8 cellular contexts compared by ENCODE assay signal in the genomic region with DNA sequence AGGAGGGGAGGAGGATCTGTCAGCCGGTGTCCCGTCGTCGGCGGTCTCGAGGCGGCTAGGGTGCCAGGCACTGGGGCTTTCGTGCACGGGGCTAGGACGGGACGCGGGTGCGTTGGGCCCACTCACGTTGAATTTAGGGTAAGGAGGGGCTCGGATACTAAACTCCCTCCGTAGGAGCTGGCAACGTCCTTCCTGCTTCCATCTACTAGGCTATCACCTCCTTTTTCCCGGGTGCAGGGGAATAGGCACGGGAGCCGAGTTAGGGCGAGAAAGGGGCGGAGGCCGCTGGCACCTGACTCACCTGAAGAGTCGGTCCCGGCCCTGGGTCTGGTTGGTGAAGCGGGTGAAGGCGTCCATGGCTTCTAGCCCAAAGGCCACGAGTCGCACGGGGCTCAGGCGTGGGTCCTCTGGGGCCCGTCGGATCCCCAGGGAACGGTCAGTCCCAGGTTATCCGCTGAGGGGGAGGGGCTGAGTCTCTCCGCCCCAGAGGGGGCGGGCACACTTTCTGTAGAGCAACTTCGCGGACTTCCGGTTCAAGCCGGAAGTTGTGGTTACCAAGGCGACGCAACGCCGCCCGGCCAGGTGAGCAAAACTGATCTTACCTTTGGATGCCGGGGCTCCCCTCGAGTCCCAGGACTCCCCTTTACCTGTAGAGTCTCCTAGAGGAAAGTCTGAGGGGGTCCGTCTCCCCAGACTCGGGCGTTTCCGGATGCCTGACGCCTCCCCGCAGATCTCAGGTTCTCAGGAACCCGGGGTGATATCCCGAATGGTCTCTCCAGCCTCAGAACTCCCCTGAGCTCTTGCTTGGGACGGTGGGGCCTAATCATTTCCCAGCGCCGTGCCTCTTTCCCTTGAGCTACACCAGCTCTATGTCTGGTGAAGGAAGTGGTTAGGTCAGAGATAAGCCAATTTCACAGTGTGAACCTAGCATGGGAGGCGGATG. TPM values are rescaled to one million over a fixed set of nuclear protein-coding genes. Genes with fewer than 3 reads are reported as not detected.
DNase-seq lines count a peak whose midpoint lies in the region; ATAC-seq and TF ChIP-seq lines count a peak whose summit lies in the region.

A gene with protein sequence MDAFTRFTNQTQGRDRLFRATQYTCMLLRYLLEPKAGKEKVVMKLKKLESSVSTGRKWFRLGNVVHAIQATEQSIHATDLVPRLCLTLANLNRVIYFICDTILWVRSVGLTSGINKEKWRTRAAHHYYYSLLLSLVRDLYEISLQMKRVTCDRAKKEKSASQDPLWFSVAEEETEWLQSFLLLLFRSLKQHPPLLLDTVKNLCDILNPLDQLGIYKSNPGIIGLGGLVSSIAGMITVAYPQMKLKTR (minus strand): TSS at position 479 of the 943 bp plus-strand sequence. CDS start 122 bp downstream, at position 357.
A gene (plus strand): TSS at position 536 of the 943 bp plus-strand sequence. CDS start 10,936 bp downstream, outside the sequence.

- H3K36me3 Mint-ChIP-seq in osteocyte (ENCODE audit: unreplicated experiment), result peaks cover 7% of the 10 kb centered on the region

- peak within 1 kb of the TSS; percentile 65 for H3K9ac ChIP-seq in SK-N-SH

- no peaks in the 10 kb centered on the region for H3K9me2 ChIP-seq in SK-N-SH

- peaks cover 8% of the 10 kb centered on the region; the same call in 1 of the 2 replicates for H3K79me2 ChIP-seq in SK-N-SH (ENCODE audit: insufficient read depth)

- H4K20me1 ChIP-seq in SK-N-SH (ENCODE audit: insufficient read depth), result no peaks in the 10 kb centered on the region

- WGBS in SK-N-SH (ENCODE audit: low lambda C conversion rate), result 4% methylated on average over 31 of the region's 60 CpGs
- 2% methylated on average over 34 to 60 of the region's 60 CpGs for WGBS in testis, 2 donors

- H3K27ac ChIP-seq in SK-N-SH (ENCODE audit: low read depth in 2 of 2, low read length in 1 of 2), result peak within 1 kb of the TSS in 1 of 2 experiments; percentile 25; a peak in 1 of 4 replicates
- peak within 1 kb of the TSS; percentile 44 to 51 for H3K27ac ChIP-seq in testis

- peak within 1 kb of the TSS; percentile 77 for H3K27ac Mint-ChIP-seq in osteocyte (ENCODE audit: unreplicated experiment)

- intact Hi-C loops in Right ventricle myocardium superior (cut with DNase I), result no loop called here
- intact Hi-C loops in testis (cut with DNase I; ENCODE audit: low total_unique reads), result no loop called here

- DNase-seq in ELF-1 (ENCODE audit: low read depth, low spot score), result peak; percentile 83
- DNase-seq in H4 (ENCODE audit: low spot score), result peak; percentile 63
- DNase-seq in LoVo (ENCODE audit: low spot score), result peak; percentile 87
- DNase-seq in SK-N-SH, result peak; percentile 88
- DNase-seq in activated naive CD4-positive, alpha-beta T cell treated with anti-CD3 and anti-CD28 coated beads, Interleukin-2, amount 50 U/mL, for 16 hours, result peak; percentile 81
- peak; percentile 89 for DNase-seq in Right ventricle myocardium superior
- DNase-seq in osteocyte (ENCODE audit: extremely low spot score, unreplicated experiment), result peak; percentile 89
- DNase-seq in testis, result peak; percentile 92

- peaks cover 6% of the 10 kb centered on the region for H3F3A ChIP-seq in SK-N-SH (replicated peaks; ENCODE audit: insufficient read depth)

- peak within 1 kb of the TSS; percentile 91 to 95 for H3K4me3 ChIP-seq in SK-N-SH (ENCODE audit: low read depth in 2 of 2, low read length in 1 of 2)
- H3K4me3 ChIP-seq in testis, result peak within 1 kb of the TSS; percentile 71 to 90

- H3K27me3 ChIP-seq in SK-N-SH (ENCODE audit: insufficient read depth), result no peaks in the 10 kb centered on the region
- H3K27me3 ChIP-seq in testis, result no peaks in the 10 kb centered on the region

- no peaks in the 10 kb centered on the region for H3K9me3 ChIP-seq in SK-N-SH
- no peaks in the 10 kb centered on the region for H3K9me3 ChIP-seq in testis

- H3K27me3 Mint-ChIP-seq in osteocyte (ENCODE audit: unreplicated experiment), result peaks cover 17% of the 10 kb centered on the region

- no peaks in the 10 kb centered on the region; a peak in 2 of 4 replicates for H3K4me1 ChIP-seq in SK-N-SH (ENCODE audit: control insufficient read depth in 1 of 2, insufficient read depth in 2 of 2, low read depth in 1 of 2, low read length in 1 of 2)
- H3K4me1 ChIP-seq in testis, result no peaks in the 10 kb centered on the region

- no peak for TF ChIP-seq RAD21 in SK-N-SH (IDR thresholded peaks at IDR 0.05; ENCODE audit: low read length)

- no peaks in the 10 kb centered on the region for H3K9me3 Mint-ChIP-seq in osteocyte (ENCODE audit: unreplicated experiment)

- peak; percentile 97 for ATAC-seq in Right ventricle myocardium superior (ENCODE audit: poor library complexity)

- H3K4me3 Mint-ChIP-seq in osteocyte (ENCODE audit: unreplicated experiment), result peak within 1 kb of the TSS; percentile 82

- no peak for TF ChIP-seq EP300 in SK-N-SH (IDR thresholded peaks at IDR 0.05; ENCODE audit: borderline replicate concordance in 1 of 2, low read depth in 1 of 2, low read length in 1 of 2)

- CTCF ChIA-PET in SK-N-SH (lab: Yijun Ruan, JAX), result interaction anchor here (1.4 to 4.8 kb wide), 2 partner anchors 18 to 184 kb away, joined by 3 to 29 read pairs; no protein-coding TSS in a partner anchor

- POLR2A ChIA-PET in SK-N-SH (lab: Yijun Ruan, JAX), result no interaction called here

- H2AFZ ChIP-seq in SK-N-SH (ENCODE audit: low read depth), result peak within 1 kb of the TSS; percentile 98

- TF ChIP-seq POLR2A in testis (IDR thresholded peaks at IDR 0.05), result no peak

- peaks cover 7% of the 10 kb centered on the region for H3K4me1 Mint-ChIP-seq in osteocyte (ENCODE audit: unreplicated experiment)

- TF ChIP-seq CTCF in SK-N-SH (IDR thresholded peaks at IDR 0.05), result no peak
- TF ChIP-seq CTCF in osteocyte (IDR thresholded peaks at IDR 0.05), result no peak
- no peak for TF ChIP-seq CTCF in testis (IDR thresholded peaks at IDR 0.05)

- H3K36me3 ChIP-seq in SK-N-SH (replicated peaks in 1 of 2; ENCODE audit: control insufficient read depth in 1 of 2, insufficient read depth in 2 of 2, low read length in 1 of 2), result peaks cover 0 to 2% of the 10 kb centered on the region in 2 experiments
- no peaks in the 10 kb centered on the region for H3K36me3 ChIP-seq in testis (ENCODE audit: low read depth, missing control alignments)

- H3K4me2 ChIP-seq in SK-N-SH, result peak within 1 kb of the TSS; percentile 95

TF ChIP-seq in SK-N-SH, 30 proteins besides CTCF, POLR2A, EP300 and RAD21:
- TF ChIP-seq ELF1 (IDR thresholded peaks at IDR 0.05) (peak; percentile 54), MXI1 (IDR thresholded peaks at IDR 0.05; ENCODE audit: low read depth, low read length) (peak; percentile 81), SIN3A (IDR thresholded peaks at IDR 0.05; ENCODE audit: borderline replicate concordance, low read depth, low read length) (0 out of 2 replicates have a peak, but pooled peaks have one; percentile 23), GATA2 (CRISPR knock-in tag; IDR thresholded peaks at IDR 0.05) (no peak), TAF1 (IDR thresholded peaks at IDR 0.05; ENCODE audit: borderline replicate concordance, low read depth, low read length) (no peak), SMC3 (IDR thresholded peaks at IDR 0.05; ENCODE audit: low read depth, low read length) (no peak), GABPA (IDR thresholded peaks at IDR 0.05; ENCODE audit: low read depth) (peak; percentile 89), RFX5 (IDR thresholded peaks at IDR 0.05; ENCODE audit: low read length) (0 out of 2 replicates have a peak, but pooled peaks have one; percentile 9)
- TF ChIP-seq, protein P1, sequence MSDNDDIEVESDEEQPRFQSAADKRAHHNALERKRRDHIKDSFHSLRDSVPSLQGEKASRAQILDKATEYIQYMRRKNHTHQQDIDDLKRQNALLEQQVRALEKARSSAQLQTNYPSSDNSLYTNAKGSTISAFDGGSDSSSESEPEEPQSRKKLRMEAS (IDR thresholded peaks at IDR 0.05; ENCODE audit: low read depth), result 0 out of 2 replicates have a peak, but pooled peaks have one; percentile 47
- TF ChIP-seq, protein P2, sequence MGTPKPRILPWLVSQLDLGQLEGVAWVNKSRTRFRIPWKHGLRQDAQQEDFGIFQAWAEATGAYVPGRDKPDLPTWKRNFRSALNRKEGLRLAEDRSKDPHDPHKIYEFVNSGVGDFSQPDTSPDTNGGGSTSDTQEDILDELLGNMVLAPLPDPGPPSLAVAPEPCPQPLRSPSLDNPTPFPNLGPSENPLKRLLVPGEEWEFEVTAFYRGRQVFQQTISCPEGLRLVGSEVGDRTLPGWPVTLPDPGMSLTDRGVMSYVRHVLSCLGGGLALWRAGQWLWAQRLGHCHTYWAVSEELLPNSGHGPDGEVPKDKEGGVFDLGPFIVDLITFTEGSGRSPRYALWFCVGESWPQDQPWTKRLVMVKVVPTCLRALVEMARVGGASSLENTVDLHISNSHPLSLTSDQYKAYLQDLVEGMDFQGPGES (IDR thresholded peaks at IDR 0.05; ENCODE audit: low read depth, low read length), result no peak
- TF ChIP-seq, protein P3, sequence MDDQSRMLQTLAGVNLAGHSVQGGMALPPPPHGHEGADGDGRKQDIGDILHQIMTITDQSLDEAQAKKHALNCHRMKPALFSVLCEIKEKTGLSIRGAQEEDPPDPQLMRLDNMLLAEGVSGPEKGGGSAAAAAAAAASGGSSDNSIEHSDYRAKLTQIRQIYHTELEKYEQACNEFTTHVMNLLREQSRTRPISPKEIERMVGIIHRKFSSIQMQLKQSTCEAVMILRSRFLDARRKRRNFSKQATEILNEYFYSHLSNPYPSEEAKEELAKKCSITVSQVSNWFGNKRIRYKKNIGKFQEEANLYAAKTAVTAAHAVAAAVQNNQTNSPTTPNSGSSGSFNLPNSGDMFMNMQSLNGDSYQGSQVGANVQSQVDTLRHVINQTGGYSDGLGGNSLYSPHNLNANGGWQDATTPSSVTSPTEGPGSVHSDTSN (IDR thresholded peaks at IDR 0.05), result no peak

RNA-seq across cellular contexts. Expression of the first gene that starts in this region (rescaled TPM):
- 7.2 and 13.3 TPM in 2 replicates for total RNA-seq in H4 (2014; rRNA removed; shearing (Covaris generic))
- polyA plus RNA-seq in SK-N-SH (2012; rRNA removed), result 6.1 and 7.0 TPM in 2 replicates
- 5.9 and 6.6 TPM in 2 replicates for polyA plus RNA-seq in SK-N-SH (2012; cell fraction: cytosol; rRNA removed)
- polyA plus RNA-seq in SK-N-SH (2012; cell fraction: nucleus; rRNA removed), result 3.5 and 5.1 TPM in 2 replicates
- 13.4 TPM for total RNA-seq in Right ventricle myocardium superior
- total RNA-seq in osteocyte, result 4.6 and 5.6 TPM in 2 replicates
- total RNA-seq in testis, result 10 to 100 TPM; 12.3 to 15.0 TPM
- 31.8 TPM for polyA plus RNA-seq in testis (ENCODE audit: insufficient read depth, low read depth, low replicate concordance)

RNA-seq across cellular contexts. Expression of the second gene that starts in this region (rescaled TPM):
- total RNA-seq in H4 (2014; rRNA removed; shearing (Covaris generic)), result 0.35 TPM in 1 of 2 replicates, not detected in the other
- polyA plus RNA-seq in SK-N-SH (2012; rRNA removed), result 0.35 and 0.57 TPM in 2 replicates
- 0.28 and 0.30 TPM in 2 replicates for polyA plus RNA-seq in SK-N-SH (2012; cell fraction: cytosol; rRNA removed)
- 0.25 and 0.49 TPM in 2 replicates for polyA plus RNA-seq in SK-N-SH (2012; cell fraction: nucleus; rRNA removed)
- total RNA-seq in Right ventricle myocardium superior, result 0.11 TPM
- total RNA-seq in osteocyte, result 0.19 TPM in 1 of 2 replicates, not detected in the other
- total RNA-seq in testis, result 10 to 100 TPM in 1 of 2 donors, 1 to 10 TPM in 1; 8.1 to 12.3 TPM
- polyA plus RNA-seq in testis (ENCODE audit: insufficient read depth, low read depth, low replicate concordance), result 31.9 TPM

Comparison
In these comparisons a context has a peak if more than half of its experiments do, and no peak if none do; other contexts are left out.
1. RNA of the second gene that starts in this region (polyA plus RNA-seq): 31.9 TPM in testis (single experiment); 0.25 to 0.57 TPM in SK-N-SH; every median in the first group is over 10 times any median in the second.
2. Peak in every context shown above with its lines, with median percentiles within 50 percentile points of each other: DNase-seq.